In the genomic region with DNA sequence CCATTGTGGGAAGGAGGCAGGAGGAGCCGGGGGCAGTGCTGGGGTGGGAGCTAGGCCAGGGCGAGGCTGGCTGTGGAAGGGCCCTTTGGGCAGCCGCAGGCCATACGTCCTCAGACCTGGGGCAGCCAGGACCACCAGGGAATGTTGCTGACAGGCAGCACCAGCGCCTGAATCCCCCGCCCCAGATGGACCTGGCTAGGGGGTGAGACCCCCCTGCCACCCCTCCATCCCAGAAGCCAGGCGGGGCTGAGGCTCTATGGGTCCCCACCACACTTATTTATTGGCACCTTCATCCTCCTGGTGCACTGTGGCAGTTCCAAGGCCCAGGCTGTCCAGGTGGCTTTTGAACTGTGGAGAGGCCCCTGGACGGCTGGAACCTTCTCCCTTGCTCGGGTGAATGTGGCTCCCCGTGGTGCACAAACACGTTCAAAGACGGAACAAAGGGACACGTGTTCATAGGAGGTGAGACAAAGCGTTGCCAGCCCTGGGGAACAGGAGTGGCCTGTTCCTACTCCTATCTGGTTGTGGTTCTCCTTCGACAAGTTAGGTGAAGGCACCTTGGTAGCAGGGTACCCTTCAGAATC, we compare ENCODE assay signal across 21 cellular contexts. TPM values are rescaled to one million over a fixed set of nuclear protein-coding genes. Genes with fewer than 3 reads are reported as not detected.
DNase-seq lines count a peak whose midpoint lies in the region; ATAC-seq, FAIRE-seq and TF ChIP-seq lines count a peak whose summit lies in the region.
"Had no signal": no experiment of that assay in that cellular context is flagged by ENCODE, and none has a peak within 500 bp of the region (broad histone marks: within the 10 kb centered on the region; RNA-seq: fewer than 3 reads in every experiment).

No MANE protein-coding gene starts in this region.

- no peak overlapping the region for H3K4me3 ChIP-seq in RWPE2 (ENCODE audit: severe bottlenecking)
- H3K4me3 ChIP-seq in kidney (ENCODE audit: low read length in 2 of 2): no peak overlapping the region
- no peak overlapping the region for H3K4me3 ChIP-seq in thoracic aorta
- H3K4me3 ChIP-seq: colonic mucosa had no signal

- no peak for FAIRE-seq in kidney (lab: Jason Lieb, UNC)
- FAIRE-seq: A204.1 had no signal

- H3K27ac ChIP-seq in RWPE2 (ENCODE audit: poor library complexity, severe bottlenecking) (no peak overlapping the region), kidney (ENCODE audit: low read depth in 2 of 2, low read length in 2 of 2) (no peak overlapping the region), thoracic aorta (peak overlapping the region; percentile 98 to 100)
- H3K27ac ChIP-seq: colonic mucosa, epithelial cell of prostate had no signal

- peak; percentile 13 for DNase-seq in NCI-H1092 (lab: John Stamatoyannopoulos, UW)
- DNase-seq in NCI-H1092 treated with DMSO at 0.1 percent for 48 hours (lab: John Stamatoyannopoulos, UW): no peak
- DNase-seq in RWPE2 (ENCODE audit: low spot score): peak; percentile 53
- peak; percentile 56 for DNase-seq in kidney
- no peak for DNase-seq in thoracic aorta (ENCODE audit: low spot score)
- no peak for DNase-seq in NCI-H2029 treated with DMSO at 0.1 percent for 48 hours (lab: John Stamatoyannopoulos, UW)
- no peak for DNase-seq in T-cell
- DNase-seq: activated CD4-positive, CD25-positive, alpha-beta regulatory T cell; anterior cingulate cortex; colonic mucosa; DMS79; glutamatergic neuron; NCI-H2171; NK-92 treated with Interleukin-12 subunit alpha and Interleukin-12 subunit beta, amount 100 ng/mL, for 24 hours; stimulated activated CD4-positive, alpha-beta T cell treated with anti-CD3 and anti-CD28 coated beads, Interleukin-4, amount 100 ng/mL, for 1 hour; T-helper 17 cell had no signal

- H3K27ac Mint-ChIP-seq in T-cell: no peak overlapping the region
- H3K27ac Mint-ChIP-seq: activated T-helper 2 cell treated with anti-CD3 and anti-CD28 coated beads, Interferon-gamma antibody, Interleukin-2, Interleukin-4, amounts not matched to agents 10 μg/mL and 5 μg/mL and 100 μg/mL, durations not matched to agents 14 hours and 24 hours and 36 hours had no signal

- H3K27me3 ChIP-seq in RWPE2 (ENCODE audit: insufficient read depth, poor library complexity, severe bottlenecking): no peaks in the 10 kb centered on the region
- H3K27me3 ChIP-seq in thoracic aorta (replicated peaks; ENCODE audit: insufficient read depth): no peaks in the 10 kb centered on the region
- H3K27me3 ChIP-seq: colonic mucosa had no signal

- H3K27me3 Mint-ChIP-seq in T-cell: no peaks in the 10 kb centered on the region
- H3K27me3 Mint-ChIP-seq: T-helper 17 cell had no signal

- H3K9ac ChIP-seq in kidney (ENCODE audit: low read length in 2 of 2): no peak overlapping the region

- ATAC-seq in RWPE2 (ENCODE audit: low read depth) (no peak), thoracic aorta (ENCODE audit: insufficient number of reproducible peaks, low FRiP score, low read depth) (no peak), GM18870 (IDR thresholded peaks at IDR 0.05; ENCODE audit: unreplicated experiment) (no peak), T-cell (replicated peaks in 1 of 4) (no peak)
- ATAC-seq: T-helper 17 cell had no signal

- intact Hi-C loops in kidney (cut with DNase I): no loop called here

- H3K9me3 Mint-ChIP-seq in T-cell: no peaks in the 10 kb centered on the region
- H3K9me3 Mint-ChIP-seq: activated T-helper 2 cell treated with anti-CD3 and anti-CD28 coated beads, Interferon-gamma antibody, Interleukin-2, Interleukin-4, amounts not matched to agents 10 μg/mL and 5 μg/mL and 100 μg/mL, durations not matched to agents 14 hours and 24 hours and 36 hours; neural crest cell had no signal

- POLR2A ChIA-PET in T-cell (lab: Charles Lee): no interaction called here

- H3K9me3 ChIP-seq in RWPE2 (ENCODE audit: severe bottlenecking): no peaks in the 10 kb centered on the region
- no peaks in the 10 kb centered on the region for H3K9me3 ChIP-seq in kidney (ENCODE audit: control insufficient read depth in 1 of 2, low read length in 2 of 2)
- H3K9me3 ChIP-seq in thoracic aorta: no peaks in the 10 kb centered on the region
- H3K9me3 ChIP-seq: colonic mucosa had no signal

- H3K36me3 ChIP-seq in RWPE2 (ENCODE audit: low read depth): no peaks in the 10 kb centered on the region
- H3K36me3 ChIP-seq in kidney (ENCODE audit: control insufficient read depth in 1 of 2, insufficient read depth in 2 of 2, low read length in 2 of 2): no peaks in the 10 kb centered on the region
- no peaks in the 10 kb centered on the region for H3K36me3 ChIP-seq in thoracic aorta
- H3K36me3 ChIP-seq: colonic mucosa had no signal

- peaks cover 11% of the 10 kb centered on the region for H3K4me1 ChIP-seq in RWPE2 (ENCODE audit: insufficient read depth, poor library complexity, severe bottlenecking)
- H3K4me1 ChIP-seq in kidney (ENCODE audit: control insufficient read depth in 1 of 2, insufficient read depth in 1 of 2, low read depth in 1 of 2, low read length in 2 of 2): peaks cover 0 to 4% of the 10 kb centered on the region in 2 donors
- H3K4me1 ChIP-seq in thoracic aorta (ENCODE audit: control insufficient read depth in 1 of 2, low read depth in 2 of 2): peaks cover 53 to 82% of the 10 kb centered on the region in 2 donors
- H3K4me1 ChIP-seq: colonic mucosa had no signal

- CTCF ChIA-PET in T-cell (lab: Charles Lee): no interaction called here

- H3K4me3 Mint-ChIP-seq in T-cell: no peak overlapping the region
- H3K4me3 Mint-ChIP-seq: neural crest cell, T-helper 17 cell had no signal

- H3K4me1 Mint-ChIP-seq in T-cell: peaks cover 34 to 44% (median 43%) of the 10 kb centered on the region in 3 donors

- TF ChIP-seq CTCF in RWPE2 (IDR thresholded peaks at IDR 0.05; ENCODE audit: poor library complexity, severe bottlenecking) (no peak), kidney (IDR thresholded peaks at IDR 0.05; ENCODE audit: borderline replicate concordance, extremely low read depth, insufficient read depth) (no peak), thoracic aorta (IDR thresholded peaks at IDR 0.05) (no peak)

- H3K36me3 Mint-ChIP-seq in T-cell: no peaks in the 10 kb centered on the region

RNA-seq across cellular contexts. Expression of a gene that starts 35.1 kb away (rescaled TPM):
- total RNA-seq in kidney (8.8 TPM), thoracic aorta (100 to 1,000 TPM; 246 to 525 TPM), T-cell (1 to 10 TPM in 2 of 5 donors, under 1 TPM in 2, not detected in 1; 0.61 to 1.1 (median 0.95) TPM)
- 17.3 TPM for polyA plus RNA-seq in kidney (ENCODE audit: insufficient read depth, low read depth, low replicate concordance)

Comparison
In these comparisons a context has a peak if more than half of its experiments do, and no peak if none do; other contexts are left out.
1. DNase-seq: peak in NCI-H1092 (single experiment), RWPE2 (single experiment) and kidney (single experiment); none in NCI-H1092 treated with DMSO at 0.1 percent for 48 hours (single experiment), thoracic aorta (single experiment), NCI-H2029 treated with DMSO at 0.1 percent for 48 hours (single experiment) and T-cell (0 of 34).
2. H3K27ac ChIP-seq: peak in thoracic aorta (2 of 2); none in RWPE2 (single experiment) and kidney (0 of 2).
3. RNA of a gene that starts 35.1 kb away (total RNA-seq): 246 to 525 TPM in thoracic aorta; 8.8 TPM in kidney (single experiment) and 0.61 to 1.1 TPM in T-cell; every median in the first group is over 10 times any median in the second.